In genomic region chr15:61205427-61205826, GRCh38 we compare ENCODE assay signal across 17 cellular contexts. TPM values are rescaled to one million over a fixed set of nuclear protein-coding genes. Genes with fewer than 3 reads are reported as not detected.
DNase-seq lines count a peak whose midpoint lies in the region; ATAC-seq, FAIRE-seq and TF ChIP-seq lines count a peak whose summit lies in the region.
"Had no signal": no experiment of that assay in that cellular context is flagged by ENCODE, and none has a peak within 500 bp of the region (broad histone marks: within the 10 kb centered on the region; RNA-seq: fewer than 3 reads in every experiment).

No MANE protein-coding gene starts in this region.

- no peaks in the 10 kb centered on the region for H3K4me1 Mint-ChIP-seq in MCF 10A (ENCODE audit: insufficient read depth, unreplicated experiment)
- H3K4me1 Mint-ChIP-seq: activated CD4-positive, alpha-beta T cell treated with anti-CD3 and anti-CD28 coated beads, Interleukin-2, amount 10 ng/mL, durations not matched to agents 7 days and 5 days had no signal

- H3K4me3 ChIP-seq in kidney (ENCODE audit: low read length in 2 of 2), result peak overlapping the region; percentile 57 to 59
- H3K4me3 ChIP-seq in skeletal muscle tissue (ENCODE audit: low read length in 3 of 3), result peak overlapping the region; percentile 49 to 75 (median 49)
- H3K4me3 ChIP-seq in lower leg skin (ENCODE audit: low read depth, poor library complexity, severe bottlenecking), result no peak overlapping the region
- H3K4me3 ChIP-seq: BLaER1 had no signal

- peak; percentile 40 for DNase-seq in M059J (ENCODE audit: low read depth)
- DNase-seq in MCF 10A (ENCODE audit: unreplicated experiment), result peak; percentile 5
- DNase-seq in kidney, result no peak
- DNase-seq in lower leg skin (ENCODE audit: low spot score in 2 of 2), result no peak
- DNase-seq in RKO (ENCODE audit: low spot score), result no peak
- DNase-seq: activated CD4-positive, alpha-beta T cell treated with anti-CD3 and anti-CD28 coated beads, Interleukin-2, amount 10 ng/mL, durations not matched to agents 7 days and 5 days; activated T-cell treated with anti-CD3 and anti-CD28 coated beads, Interleukin-2, amount 50 U/mL, for 48 hours; DMS79; effector memory CD8-positive, alpha-beta T cell; H9; NCI-H1048; T-helper 2 cell had no signal

- no peak for TF ChIP-seq POLR2A in lower leg skin (IDR thresholded peaks at IDR 0.05)

- no peak overlapping the region for H3K4me3 Mint-ChIP-seq in MCF 10A (ENCODE audit: unreplicated experiment)
- H3K4me3 Mint-ChIP-seq: activated CD4-positive, alpha-beta T cell treated with anti-CD3 and anti-CD28 coated beads, Interleukin-2, amount 10 ng/mL, durations not matched to agents 7 days and 5 days; effector memory CD8-positive, alpha-beta T cell; H9 had no signal

- ATAC-seq in GM21381 (IDR thresholded peaks at IDR 0.05; ENCODE audit: unreplicated experiment), result no peak
- ATAC-seq in esophagus mucosa, result no peak
- ATAC-seq: effector memory CD8-positive, alpha-beta T cell had no signal

- no peaks in the 10 kb centered on the region for H3K27me3 Mint-ChIP-seq in MCF 10A (ENCODE audit: insufficient read depth, unreplicated experiment)

- CTCF ChIA-PET in MCF 10A (lab: Yijun Ruan, JAX), result interaction anchor here (1.0 to 1.7 kb wide), 2 partner anchors 34 to 415 kb away, joined by 3 to 5 read pairs; no protein-coding TSS in a partner anchor

- H3K36me3 ChIP-seq in kidney (ENCODE audit: control insufficient read depth in 1 of 2, insufficient read depth in 2 of 2, low read length in 2 of 2) (no peaks in the 10 kb centered on the region), skeletal muscle tissue (ENCODE audit: control insufficient read depth in 3 of 3, insufficient read depth in 3 of 3, low read length in 3 of 3) (no peaks in the 10 kb centered on the region)
- H3K36me3 ChIP-seq: BLaER1 had no signal

- H3K9me3 ChIP-seq in kidney (ENCODE audit: control insufficient read depth in 1 of 2, low read length in 2 of 2) (no peaks in the 10 kb centered on the region), skeletal muscle tissue (ENCODE audit: control insufficient read depth in 3 of 3, low read length in 3 of 3) (no peaks in the 10 kb centered on the region)
- H3K9me3 ChIP-seq: BLaER1 had no signal

- peaks cover 2 to 17% of the 10 kb centered on the region in 2 donors for H3K4me1 ChIP-seq in kidney (ENCODE audit: control insufficient read depth in 1 of 2, insufficient read depth in 1 of 2, low read depth in 1 of 2, low read length in 2 of 2)
- peaks cover 35 to 59% (median 44%) of the 10 kb centered on the region in 3 donors for H3K4me1 ChIP-seq in skeletal muscle tissue (ENCODE audit: control insufficient read depth in 3 of 3, insufficient read depth in 3 of 3, low read length in 3 of 3)
- H3K4me1 ChIP-seq: BLaER1 had no signal

- H3K9me3 Mint-ChIP-seq in MCF 10A (ENCODE audit: unreplicated experiment), result no peaks in the 10 kb centered on the region
- H3K9me3 Mint-ChIP-seq: activated CD4-positive, alpha-beta T cell treated with anti-CD3 and anti-CD28 coated beads, Interleukin-2, amount 10 ng/mL, durations not matched to agents 7 days and 5 days; effector memory CD8-positive, alpha-beta T cell; H9 had no signal

- no TSS peak for BruUV-seq in MCF 10A (replicated peaks; lab: Mats Ljungman, UMichigan)

- no peak overlapping the region for H3K27ac Mint-ChIP-seq in MCF 10A (ENCODE audit: low read depth, unreplicated experiment)
- H3K27ac Mint-ChIP-seq: activated CD4-positive, alpha-beta T cell treated with anti-CD3 and anti-CD28 coated beads, Interleukin-2, amount 10 ng/mL, durations not matched to agents 7 days and 5 days; H9 had no signal

- peak overlapping the region in 1 of 2 donors; percentile 41 for H3K27ac ChIP-seq in kidney (ENCODE audit: low read depth in 2 of 2, low read length in 2 of 2)
- H3K27ac ChIP-seq in skeletal muscle tissue (ENCODE audit: low read depth, low read length), result peak overlapping the region; percentile 67
- H3K27ac ChIP-seq: BLaER1 had no signal

- FAIRE-seq in kidney (lab: Jason Lieb, UNC), result no peak
- FAIRE-seq: GM12891 had no signal

- no peaks in the 10 kb centered on the region for H3K27me3 ChIP-seq in skeletal muscle tissue (ENCODE audit: control insufficient read depth in 3 of 3, insufficient read depth in 3 of 3, low read length in 3 of 3)
- H3K27me3 ChIP-seq: BLaER1 had no signal

- WGBS in lower leg skin, 2 donors, result 66 to 78% methylated on average over 5 of the region's 5 CpGs

- no peaks in the 10 kb centered on the region for H3K36me3 Mint-ChIP-seq in MCF 10A (ENCODE audit: insufficient read depth, unreplicated experiment)

- H3K9ac ChIP-seq in kidney (ENCODE audit: low read length in 2 of 2) (peak overlapping the region in 1 of 2 donors; percentile 30), skeletal muscle tissue (ENCODE audit: low read depth in 1 of 3, low read length in 3 of 3) (peak overlapping the region; percentile 25 to 82 (median 68))
- H3K9ac ChIP-seq: BLaER1 had no signal

- POLR2A ChIA-PET in MCF 10A (lab: Yijun Ruan, JAX), result no interaction called here

- TF ChIP-seq CTCF in MCF 10A (IDR thresholded peaks at IDR 0.05; ENCODE audit: unreplicated experiment) (no peak), kidney (IDR thresholded peaks at IDR 0.05; ENCODE audit: borderline replicate concordance, extremely low read depth, insufficient read depth) (no peak), lower leg skin (IDR thresholded peaks at IDR 0.05) (no peak)

- intact Hi-C loops in MCF 10A (cut with micrococcal nuclease) (no loop called here), kidney (cut with DNase I) (no loop called here), lower leg skin (cut with DNase I; ENCODE audit: low total_unique reads) (no loop called here)

RNA-seq across cellular contexts. Expression of gene RORA, which starts 23.7 kb away (rescaled TPM):
- 0.91 and 1.5 TPM in 2 replicates for total RNA-seq in M059J (2014; rRNA removed; shearing (Covaris generic))
- 3.0 and 3.9 TPM in 2 replicates for total RNA-seq in MCF 10A (2022)
- 32.0 TPM for total RNA-seq in kidney
- 5.2 TPM for polyA plus RNA-seq in kidney (ENCODE audit: insufficient read depth, low read depth, low replicate concordance)
- total RNA-seq in skeletal muscle tissue, result 27.1 TPM
- 100 to 1,000 TPM; 445 to 572 (median 507) TPM for total RNA-seq in lower leg skin
- total RNA-seq in esophagus mucosa, result 20.7 TPM

Comparison
In these comparisons a context has a peak if more than half of its experiments do, and no peak if none do; other contexts are left out.
1. DNase-seq: peak in M059J (single experiment) and MCF 10A (single experiment); none in kidney (single experiment), lower leg skin (0 of 2) and RKO (single experiment).
2. RNA of gene RORA, which starts 23.7 kb away (total RNA-seq): 445 to 572 TPM in lower leg skin; 32.0 TPM in kidney (single experiment), 27.1 TPM in skeletal muscle tissue (single experiment), 20.7 TPM in esophagus mucosa (single experiment), 3.0 to 3.9 TPM in MCF 10A and 0.91 to 1.5 TPM in M059J; every median in the first group is over 10 times any median in the second.